ENCODE assay signal across 27 cellular contexts in genomic region chr22:43823911-43824665, GRCh38. TPM values are rescaled to one million over a fixed set of nuclear protein-coding genes. Genes with fewer than 3 reads are reported as not detected.
DNase-seq lines count a peak whose midpoint lies in the region; ATAC-seq and TF ChIP-seq lines count a peak whose summit lies in the region.
"Had no signal": no experiment of that assay in that cellular context is flagged by ENCODE, and none has a peak within 500 bp of the region (broad histone marks: within the 10 kb centered on the region; RNA-seq: fewer than 3 reads in every experiment).

No MANE protein-coding gene starts in this region.

- no peaks in the 10 kb centered on the region for H3K9me3 Mint-ChIP-seq in activated naive CD4-positive, alpha-beta T cell treated with anti-CD3 and anti-CD28 coated beads, Interleukin-2, amount 50 U/mL, for 72 hours
- H3K9me3 Mint-ChIP-seq: activated naive CD4-positive, alpha-beta T cell treated with anti-CD3 and anti-CD28 coated beads for 36 hours; CD8-positive, alpha-beta memory T cell; neural crest cell had no signal

- DNase-seq in DMS53 (lab: John Stamatoyannopoulos, UW) (peak; percentile 77), DMS53 treated with DMSO at 0.1 percent for 48 hours (lab: John Stamatoyannopoulos, UW; ENCODE audit: unreplicated experiment) (no peak)
- no peak for DNase-seq in activated naive CD4-positive, alpha-beta T cell treated with anti-CD3 and anti-CD28 coated beads, Interleukin-2, amount 50 U/mL, for 72 hours (ENCODE audit: low spot score in 2 of 2)
- no peak for DNase-seq in activated CD4-positive, CD25-positive, alpha-beta regulatory T cell (lab: John Stamatoyannopoulos, UW)
- DNase-seq: 8988T; activated CD4-positive, CD25-positive, alpha-beta regulatory T cell treated with anti-CD3 and anti-CD28 coated beads, Interleukin-2, amount 50 U/mL, for 72 hours; activated naive CD4-positive, alpha-beta T cell treated with anti-CD3 and anti-CD28 coated beads for 36 hours; CD8-positive, alpha-beta memory T cell; GDM1; Karpas-422; left ventricle myocardium superior; NCI-H1436 treated with DMSO at 0.1 percent for 48 hours; stimulated activated CD8-positive, alpha-beta memory T cell treated with anti-CD3 and anti-CD28 coated beads, Interleukin-4, amount 100 ng/mL, for 48 hours; T1000 had no signal

- no peak overlapping the region for H3K4me3 ChIP-seq in liver (ENCODE audit: low read depth in 1 of 3, low read length in 3 of 3)
- H3K4me3 ChIP-seq: ascending aorta, heart left ventricle, PC-9, psoas muscle, upper lobe of left lung had no signal

- no peaks in the 10 kb centered on the region for H3K36me3 Mint-ChIP-seq in activated naive CD4-positive, alpha-beta T cell treated with anti-CD3 and anti-CD28 coated beads, Interleukin-2, amount 50 U/mL, for 72 hours

- TF ChIP-seq CTCF in liver (IDR thresholded peaks at IDR 0.05; ENCODE audit: low read depth, low read length, missing input control), result no peak

- H3K27ac Mint-ChIP-seq in activated naive CD4-positive, alpha-beta T cell treated with anti-CD3 and anti-CD28 coated beads, Interleukin-2, amount 50 U/mL, for 72 hours, result no peak overlapping the region
- H3K27ac Mint-ChIP-seq: activated naive CD4-positive, alpha-beta T cell treated with anti-CD3 and anti-CD28 coated beads for 36 hours had no signal

- TF ChIP-seq RAD21 in liver (IDR thresholded peaks at IDR 0.05), result no peak

- 74% methylated on average over 17 of the region's 17 CpGs for WGBS in liver

- no peaks in the 10 kb centered on the region for H3K27me3 ChIP-seq in liver (ENCODE audit: control insufficient read depth in 4 of 4, insufficient read depth in 4 of 4, low read length in 3 of 4)
- H3K27me3 ChIP-seq: ascending aorta, upper lobe of left lung had no signal

- peak overlapping the region; percentile 60 for H3K27ac ChIP-seq in angular gyrus (ENCODE audit: low read depth, low read length)
- H3K27ac ChIP-seq in liver (ENCODE audit: low read depth in 1 of 2, low read length in 2 of 2), result peak overlapping the region; percentile 94 to 96
- H3K27ac ChIP-seq in temporal lobe (ENCODE audit: low read depth, low read length), result peak overlapping the region; percentile 54
- H3K27ac ChIP-seq: ascending aorta, heart left ventricle, PC-9, psoas muscle, upper lobe of left lung had no signal

- no peak overlapping the region for H3K9ac ChIP-seq in liver (ENCODE audit: low read depth in 1 of 2, low read length in 2 of 2)

- no peaks in the 10 kb centered on the region for H3K9me3 ChIP-seq in liver (ENCODE audit: control insufficient read depth in 4 of 4, low read length in 3 of 4)
- H3K9me3 ChIP-seq: ascending aorta, heart left ventricle, psoas muscle, upper lobe of left lung had no signal

- no peak for ATAC-seq in GM18907 (IDR thresholded peaks at IDR 0.05; ENCODE audit: unreplicated experiment)
- ATAC-seq in activated naive CD4-positive, alpha-beta T cell treated with anti-CD3 and anti-CD28 coated beads, Interleukin-2, amount 50 U/mL, for 72 hours, result no peak
- ATAC-seq: heart left ventricle, left ventricle myocardium superior, psoas muscle had no signal

- no peaks in the 10 kb centered on the region for H3K36me3 ChIP-seq in liver (ENCODE audit: control insufficient read depth in 4 of 4, insufficient read depth in 3 of 4, low read depth in 1 of 4, low read length in 3 of 4)
- H3K36me3 ChIP-seq: ascending aorta, heart left ventricle, upper lobe of left lung had no signal

- H3K4me1 ChIP-seq in liver (ENCODE audit: control insufficient read depth in 4 of 4, insufficient read depth in 4 of 4, low read length in 3 of 4), result peaks cover 6 to 32% (median 17%) of the 10 kb centered on the region in 4 donors

TF ChIP-seq in liver, 16 proteins besides CTCF, POLR2A, EP300 and RAD21:
- TF ChIP-seq TAF1 (conservative IDR thresholded peaks at IDR 0.05), result no peak
- TF ChIP-seq, protein P1, sequence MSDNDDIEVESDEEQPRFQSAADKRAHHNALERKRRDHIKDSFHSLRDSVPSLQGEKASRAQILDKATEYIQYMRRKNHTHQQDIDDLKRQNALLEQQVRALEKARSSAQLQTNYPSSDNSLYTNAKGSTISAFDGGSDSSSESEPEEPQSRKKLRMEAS (IDR thresholded peaks at IDR 0.05), result no peak
- no peak for TF ChIP-seq FOXA1 (IDR thresholded peaks at IDR 0.05)
- TF ChIP-seq FOXA2 (IDR thresholded peaks at IDR 0.05), result no peak
- no peak for TF ChIP-seq HNF4G (IDR thresholded peaks at IDR 0.05)
- TF ChIP-seq RXRA (IDR thresholded peaks at IDR 0.05), result no peak

RNA-seq across cellular contexts. Expression of gene EFCAB6, which starts 12.0 kb away (rescaled TPM):
- total RNA-seq in liver, result 1 to 10 TPM in 1 of 2 donors, under 1 TPM in 1; 0.14 to 2.1 TPM
- polyA plus RNA-seq in liver, result under 1 TPM; 0.42 to 0.64 TPM
- 7.6 TPM for total RNA-seq in temporal lobe
- under 1 TPM; 0.27 to 0.80 TPM for total RNA-seq in activated naive CD4-positive, alpha-beta T cell treated with anti-CD3 and anti-CD28 coated beads, Interleukin-2, amount 50 U/mL, for 72 hours

RNA-seq across cellular contexts. Expression of gene SULT4A1, which starts 38.2 kb away (rescaled TPM):
- total RNA-seq in liver (under 1 TPM; 0.08 to 0.37 TPM), temporal lobe (35.2 TPM)
- not detected for polyA plus RNA-seq in liver
- total RNA-seq in activated naive CD4-positive, alpha-beta T cell treated with anti-CD3 and anti-CD28 coated beads, Interleukin-2, amount 50 U/mL, for 72 hours, result under 1 TPM in 1 of 2 donors, not detected in 1; 0.29 TPM
- total RNA-seq: activated CD8-positive, alpha-beta memory T cell treated with anti-CD3 and anti-CD28 coated beads for 36 hours; activated naive CD4-positive, alpha-beta T cell treated with anti-CD3 and anti-CD28 coated beads for 36 hours; ascending aorta; CD8-positive, alpha-beta memory T cell; mononuclear cell; NCI-H460; psoas muscle; upper lobe of left lung had no signal
- polyA plus RNA-seq: CD8-positive, alpha-beta memory T cell had no signal

Comparison
In these comparisons a context has a peak if more than half of its experiments do, and no peak if none do; other contexts are left out.
1. RNA of gene SULT4A1, which starts 38.2 kb away (total RNA-seq): 35.2 TPM in temporal lobe (single experiment); 0.08 to 0.37 TPM in liver and 0.29 TPM in activated naive CD4-positive, alpha-beta T cell treated with anti-CD3 and anti-CD28 coated beads, Interleukin-2, amount 50 U/mL, for 72 hours; every median in the first group is over 10 times any median in the second.
2. Peak in every context shown above with its lines, with median percentiles within 50 percentile points of each other: H3K27ac ChIP-seq.